ENCODE assay signal across 7 cellular contexts in the genomic region with DNA sequence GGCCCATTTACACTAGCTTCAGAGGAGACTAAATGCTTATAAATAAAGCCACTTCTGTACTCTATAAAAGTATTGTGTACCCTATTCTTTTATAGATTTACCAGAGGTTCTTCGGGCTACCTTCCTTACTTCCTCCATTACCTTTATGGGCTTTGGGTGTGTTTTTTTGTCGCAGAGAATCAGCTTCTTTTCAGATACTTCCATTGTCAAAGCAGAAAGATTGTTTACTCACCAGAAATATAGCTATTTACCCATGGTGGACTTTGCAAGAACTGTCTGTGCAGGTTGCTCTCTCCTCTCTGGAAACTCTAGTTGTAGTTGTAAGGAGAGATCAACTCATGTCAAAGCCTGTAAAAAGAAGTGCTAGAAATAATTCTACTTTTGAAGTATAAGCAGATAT.
"Had no signal": no experiment of that assay in that cellular context is flagged by ENCODE, and none has a peak within 500 bp of the region (broad histone marks: within the 10 kb centered on the region; RNA-seq: fewer than 3 reads in every experiment).

No MANE protein-coding gene starts in this region.

- FAIRE-seq: H1, H54, HTR-8/SVneo had no signal

- H3K4me3 ChIP-seq: GM23338 had no signal

- ATAC-seq: GM23338 had no signal

- DNase-seq: H9, HCEC 1CT, KBM-7 had no signal

- H3K4me2 ChIP-seq: GM23338 had no signal

- H2AFZ ChIP-seq: GM23338 had no signal
